ENCODE assay signal across 24 cellular contexts in genomic region chr1:74799119-74799518, GRCh38.
"Had no signal": no experiment of that assay in that cellular context is flagged by ENCODE, and none has a peak within 500 bp of the region (broad histone marks: within the 10 kb centered on the region; RNA-seq: fewer than 3 reads in every experiment).

No MANE protein-coding gene starts in this region.

- H3K27me3 ChIP-seq: neutrophil, pancreas, right atrium auricular region, suprapubic skin, transverse colon, upper lobe of right lung, vagina had no signal

- FAIRE-seq: frontal cortex, kidney, pancreas had no signal

- H3K36me3 ChIP-seq: neutrophil, pancreas, prostate gland, right atrium auricular region, suprapubic skin, transverse colon, upper lobe of right lung, vagina had no signal

- DNase-seq: dorsolateral prefrontal cortex; effector CD4-positive, alpha-beta T cell; hypothalamus; kidney; natural killer cell; stimulated activated CD4-positive, alpha-beta T cell treated with anti-CD3 and anti-CD28 coated beads, Interleukin-12 subunit alpha, Interleukin-12 subunit beta, amount 100 ng/mL, for 4 hours; stimulated activated CD4-positive, alpha-beta T cell treated with anti-CD3 and anti-CD28 coated beads, Interleukin-1b, Interleukin-23, amount 100 ng/mL, for 48 hours; stimulated activated CD4-positive, alpha-beta T cell treated with anti-CD3 and anti-CD28 coated beads, Interleukin-4, amount 100 ng/mL, for 1 hour; stimulated activated CD8-positive, alpha-beta memory T cell treated with anti-CD3 and anti-CD28 coated beads, Interleukin-4, amount 100 ng/mL, for 48 hours; stimulated activated naive CD4-positive, alpha-beta T cell; stimulated activated naive CD8-positive, alpha-beta T cell treated with anti-CD3 and anti-CD28 coated beads, Interleukin-15, amount 100 ng/mL, for 72 hours; transverse colon; upper lobe of right lung had no signal

- H3K27ac ChIP-seq: dorsolateral prefrontal cortex, neutrophil, pancreas, prostate gland, right atrium auricular region, suprapubic skin, transverse colon, upper lobe of right lung, vagina had no signal

- ATAC-seq: left lobe of liver; natural killer cell; pancreas; sciatic nerve; stimulated activated naive CD8-positive, alpha-beta T cell treated with anti-CD3 and anti-CD28 coated beads, Interleukin-15, amount 100 ng/mL, for 72 hours; upper lobe of right lung had no signal

- H3K9me3 ChIP-seq: neutrophil, pancreas, prostate gland, suprapubic skin, transverse colon, upper lobe of right lung, vagina had no signal

- H3K4me3 ChIP-seq: dorsolateral prefrontal cortex, lung, pancreas, prostate gland, right atrium auricular region, smooth muscle cell, suprapubic skin, transverse colon, upper lobe of right lung, vagina had no signal

- H3K4me1 ChIP-seq: pancreas, prostate gland, right atrium auricular region, suprapubic skin, transverse colon, upper lobe of right lung, vagina had no signal
